8 cellular contexts compared by ENCODE assay signal in the genomic region with DNA sequence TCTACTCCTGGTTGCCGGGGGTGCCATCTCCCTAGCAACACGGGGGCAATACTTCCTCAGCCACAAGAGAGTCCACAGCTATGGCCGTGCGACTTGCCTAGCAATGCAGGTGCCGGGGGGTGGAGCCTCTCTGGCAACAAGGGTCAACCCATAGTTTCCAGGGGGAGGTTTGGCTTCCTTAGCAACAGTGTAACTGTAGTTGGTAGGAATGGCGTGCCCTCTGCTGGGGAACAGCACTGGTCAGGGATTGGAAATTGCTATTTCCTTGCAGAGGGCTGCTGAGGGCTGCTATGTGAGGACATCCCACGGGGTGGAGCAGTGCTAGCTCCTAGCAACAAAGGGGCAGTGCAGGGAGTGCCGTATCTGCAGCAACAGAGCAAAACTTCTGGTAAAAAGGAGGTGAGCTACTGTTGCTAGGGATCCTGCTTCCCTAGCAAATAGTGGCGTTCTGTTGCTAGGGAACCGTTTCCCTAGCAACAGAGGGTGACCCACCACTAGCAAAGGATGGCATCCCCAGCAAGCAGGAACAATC. TPM values are rescaled to one million over a fixed set of nuclear protein-coding genes. Genes with fewer than 3 reads are reported as not detected.
DNase-seq lines count a peak whose midpoint lies in the region; ATAC-seq and TF ChIP-seq lines count a peak whose summit lies in the region.

No MANE protein-coding gene starts in this region.

- H3K36me3 ChIP-seq in stomach = peaks cover 9 to 66% (median 53%) of the 10 kb centered on the region in 4 donors

- H3K4me3 ChIP-seq in right cardiac atrium (ENCODE audit: low read length) = no peak overlapping the region
- H3K4me3 ChIP-seq in stomach = no peak overlapping the region

- TF ChIP-seq CTCF in stomach (IDR thresholded peaks at IDR 0.05) = peak in 4 of 7 experiments; percentile 24 to 67 (median 48)

- H3K4me1 ChIP-seq in right cardiac atrium (ENCODE audit: control insufficient read depth, insufficient read depth, low read length) (no peaks in the 10 kb centered on the region), stomach (peaks cover 0 to 14% (median 6%) of the 10 kb centered on the region in 4 donors)

- no peak for TF ChIP-seq EP300 in stomach (IDR thresholded peaks at IDR 0.05)

- WGBS in right cardiac atrium = 54% methylated on average over 10 of the region's 10 CpGs
- 25 to 48% (median 37%) methylated on average over 5 to 10 of the region's 10 CpGs for WGBS in stomach, 5 donors

- intact Hi-C loops in right cardiac atrium (cut with DNase I) (no loop called here), stomach (cut with DNase I; ENCODE audit: low total_unique reads) (no loop called here)

- ATAC-seq in SK-N-SH treated with all-trans-retinoic acid at 6 μM for 48 hours (peak; percentile 83), right cardiac atrium (peak; percentile 25 to 28), GM18873 (IDR thresholded peaks at IDR 0.05; ENCODE audit: low FRiP score, unreplicated experiment) (no peak), GM21825 (IDR thresholded peaks at IDR 0.05; ENCODE audit: unreplicated experiment) (no peak)

- H3K27me3 ChIP-seq in right cardiac atrium (ENCODE audit: control insufficient read depth, insufficient read depth) (no peaks in the 10 kb centered on the region), stomach (no peaks in the 10 kb centered on the region)

- H3K9me3 ChIP-seq in right cardiac atrium (ENCODE audit: control insufficient read depth, low read length) (no peaks in the 10 kb centered on the region), stomach (no peaks in the 10 kb centered on the region)

- H3K27ac ChIP-seq in right cardiac atrium (ENCODE audit: low read length) = no peak overlapping the region
- H3K27ac ChIP-seq in stomach = peak overlapping the region in 1 of 5 donors; percentile 12

- DNase-seq in NCI-H2081 (lab: John Stamatoyannopoulos, UW) (peak; percentile 41 to 55), NCI-H2081 treated with DMSO at 0.1 percent for 48 hours (lab: John Stamatoyannopoulos, UW) (no peak), right cardiac atrium (peak in 1 of 3 donors; percentile 10), stomach (peak; percentile 72)
- no peak for DNase-seq in activated CD8-positive, alpha-beta memory T cell treated with anti-CD3 and anti-CD28 coated beads, Interleukin-2, amount 50 U/mL, for 48 hours

- TF ChIP-seq POLR2A in stomach (IDR thresholded peaks at IDR 0.05) = no peak

TF ChIP-seq in SK-N-SH treated with all-trans-retinoic acid at 6 μM for 48 hours, 23 proteins besides CTCF, POLR2A, EP300 and RAD21:
- TF ChIP-seq ZFP3 (CRISPR knock-in tag; IDR thresholded peaks at IDR 0.05) = no peak
- TF ChIP-seq, protein P1, sequence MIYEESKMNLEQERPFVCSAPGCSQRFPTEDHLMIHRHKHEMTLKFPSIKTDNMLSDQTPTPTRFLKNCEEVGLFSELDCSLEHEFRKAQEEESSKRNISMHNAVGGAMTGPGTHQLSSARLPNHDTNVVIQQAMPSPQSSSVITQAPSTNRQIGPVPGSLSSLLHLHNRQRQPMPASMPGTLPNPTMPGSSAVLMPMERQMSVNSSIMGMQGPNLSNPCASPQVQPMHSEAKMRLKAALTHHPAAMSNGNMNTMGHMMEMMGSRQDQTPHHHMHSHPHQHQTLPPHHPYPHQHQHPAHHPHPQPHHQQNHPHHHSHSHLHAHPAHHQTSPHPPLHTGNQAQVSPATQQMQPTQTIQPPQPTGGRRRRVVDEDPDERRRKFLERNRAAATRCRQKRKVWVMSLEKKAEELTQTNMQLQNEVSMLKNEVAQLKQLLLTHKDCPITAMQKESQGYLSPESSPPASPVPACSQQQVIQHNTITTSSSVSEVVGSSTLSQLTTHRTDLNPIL (CRISPR knock-in tag; IDR thresholded peaks at IDR 0.05; ENCODE audit: low read depth) = no peak
- TF ChIP-seq SNAI2 (CRISPR knock-in tag; IDR thresholded peaks at IDR 0.05) = no peak
- no peak for TF ChIP-seq CSDC2 (CRISPR knock-in tag; IDR thresholded peaks at IDR 0.05)
- no peak for TF ChIP-seq GLIS3 (CRISPR knock-in tag; IDR thresholded peaks at IDR 0.05)
- no peak for TF ChIP-seq ZFP30 (CRISPR knock-in tag; IDR thresholded peaks at IDR 0.05)
- TF ChIP-seq, protein P2, sequence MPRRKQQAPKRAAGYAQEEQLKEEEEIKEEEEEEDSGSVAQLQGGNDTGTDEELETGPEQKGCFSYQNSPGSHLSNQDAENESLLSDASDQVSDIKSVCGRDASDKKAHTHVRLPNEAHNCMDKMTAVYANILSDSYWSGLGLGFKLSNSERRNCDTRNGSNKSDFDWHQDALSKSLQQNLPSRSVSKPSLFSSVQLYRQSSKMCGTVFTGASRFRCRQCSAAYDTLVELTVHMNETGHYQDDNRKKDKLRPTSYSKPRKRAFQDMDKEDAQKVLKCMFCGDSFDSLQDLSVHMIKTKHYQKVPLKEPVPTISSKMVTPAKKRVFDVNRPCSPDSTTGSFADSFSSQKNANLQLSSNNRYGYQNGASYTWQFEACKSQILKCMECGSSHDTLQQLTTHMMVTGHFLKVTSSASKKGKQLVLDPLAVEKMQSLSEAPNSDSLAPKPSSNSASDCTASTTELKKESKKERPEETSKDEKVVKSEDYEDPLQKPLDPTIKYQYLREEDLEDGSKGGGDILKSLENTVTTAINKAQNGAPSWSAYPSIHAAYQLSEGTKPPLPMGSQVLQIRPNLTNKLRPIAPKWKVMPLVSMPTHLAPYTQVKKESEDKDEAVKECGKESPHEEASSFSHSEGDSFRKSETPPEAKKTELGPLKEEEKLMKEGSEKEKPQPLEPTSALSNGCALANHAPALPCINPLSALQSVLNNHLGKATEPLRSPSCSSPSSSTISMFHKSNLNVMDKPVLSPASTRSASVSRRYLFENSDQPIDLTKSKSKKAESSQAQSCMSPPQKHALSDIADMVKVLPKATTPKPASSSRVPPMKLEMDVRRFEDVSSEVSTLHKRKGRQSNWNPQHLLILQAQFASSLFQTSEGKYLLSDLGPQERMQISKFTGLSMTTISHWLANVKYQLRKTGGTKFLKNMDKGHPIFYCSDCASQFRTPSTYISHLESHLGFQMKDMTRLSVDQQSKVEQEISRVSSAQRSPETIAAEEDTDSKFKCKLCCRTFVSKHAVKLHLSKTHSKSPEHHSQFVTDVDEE (CRISPR knock-in tag; IDR thresholded peaks at IDR 0.05) = no peak
- TF ChIP-seq ARNTL (CRISPR knock-in tag; IDR thresholded peaks at IDR 0.05; ENCODE audit: borderline replicate concordance, low read depth) = no peak
- no peak for TF ChIP-seq ESRRG (CRISPR knock-in tag; IDR thresholded peaks at IDR 0.05)
- TF ChIP-seq ZNF70 (CRISPR knock-in tag; IDR thresholded peaks at IDR 0.05) = no peak
- TF ChIP-seq ZC3H10 (CRISPR knock-in tag; IDR thresholded peaks at IDR 0.05) = no peak
- TF ChIP-seq ISL1 (CRISPR knock-in tag; IDR thresholded peaks at IDR 0.05) = no peak
- no peak for TF ChIP-seq PPARA (CRISPR knock-in tag; IDR thresholded peaks at IDR 0.05; ENCODE audit: borderline replicate concordance)
- TF ChIP-seq, protein P3, sequence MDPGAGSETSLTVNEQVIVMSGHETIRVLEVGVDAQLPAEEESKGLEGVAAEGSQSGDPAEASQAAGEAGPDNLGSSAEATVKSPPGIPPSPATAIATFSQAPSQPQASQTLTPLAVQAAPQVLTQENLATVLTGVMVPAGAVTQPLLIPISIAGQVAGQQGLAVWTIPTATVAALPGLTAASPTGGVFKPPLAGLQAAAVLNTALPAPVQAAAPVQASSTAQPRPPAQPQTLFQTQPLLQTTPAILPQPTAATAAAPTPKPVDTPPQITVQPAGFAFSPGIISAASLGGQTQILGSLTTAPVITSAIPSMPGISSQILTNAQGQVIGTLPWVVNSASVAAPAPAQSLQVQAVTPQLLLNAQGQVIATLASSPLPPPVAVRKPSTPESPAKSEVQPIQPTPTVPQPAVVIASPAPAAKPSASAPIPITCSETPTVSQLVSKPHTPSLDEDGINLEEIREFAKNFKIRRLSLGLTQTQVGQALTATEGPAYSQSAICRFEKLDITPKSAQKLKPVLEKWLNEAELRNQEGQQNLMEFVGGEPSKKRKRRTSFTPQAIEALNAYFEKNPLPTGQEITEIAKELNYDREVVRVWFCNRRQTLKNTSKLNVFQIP (CRISPR knock-in tag; IDR thresholded peaks at IDR 0.05; ENCODE audit: borderline replicate concordance, low read depth) = no peak

RNA-seq across cellular contexts. Expression of a gene that starts 7.0 kb away (rescaled TPM):
- total RNA-seq in right cardiac atrium (1 to 10 TPM; 1.0 to 3.8 (median 2.5) TPM), stomach (10 to 100 TPM; 28.0 to 99.5 (median 47.1) TPM)
- polyA plus RNA-seq in right cardiac atrium (2.3 TPM), stomach (10 to 100 TPM; 33.4 to 49.8 (median 39.3) TPM)

RNA-seq across cellular contexts. Expression of a gene that starts 9.4 kb away (rescaled TPM):
- total RNA-seq in right cardiac atrium (10 to 100 TPM; 18.9 to 23.6 (median 21.4) TPM), stomach (1,000 to 10,000 TPM in 1 of 5 donors, 100 to 1,000 TPM in 1, 10 to 100 TPM in 3; 22.0 to 1,215 (median 95.1) TPM)
- polyA plus RNA-seq in right cardiac atrium (16.1 TPM), stomach (10 to 100 TPM; 14.1 to 20.6 (median 19.1) TPM)

RNA-seq across cellular contexts. Expression of a gene that starts 11.1 kb away (rescaled TPM):
- total RNA-seq in right cardiac atrium (10 to 100 TPM; 17.6 to 22.1 (median 18.3) TPM), stomach (100 to 1,000 TPM in 1 of 5 donors, 10 to 100 TPM in 4; 25.5 to 147 (median 34.5) TPM)
- polyA plus RNA-seq in right cardiac atrium (20.9 TPM), stomach (10 to 100 TPM; 35.3 to 54.1 (median 45.1) TPM)

RNA-seq across cellular contexts. Expression of a gene that starts 20.5 kb away (rescaled TPM):
- total RNA-seq in right cardiac atrium = 1 to 10 TPM; 5.3 to 7.6 (median 7.0) TPM
- polyA plus RNA-seq in right cardiac atrium = 11.0 TPM
- total RNA-seq in stomach = 10 to 100 TPM in 2 of 5 donors, 1 to 10 TPM in 1, not detected in 2; 4.2 to 35.6 (median 21.0) TPM
- polyA plus RNA-seq in stomach = 10 to 100 TPM in 1 of 3 donors, 1 to 10 TPM in 2; 8.2 to 12.0 (median 8.6) TPM

RNA-seq across cellular contexts. Expression of a gene that starts 20.7 kb away (rescaled TPM):
- total RNA-seq in right cardiac atrium (100 to 1,000 TPM; 704 to 879 (median 833) TPM), stomach (1,000 to 10,000 TPM in 4 of 5 donors, 100 to 1,000 TPM in 1; 634 to 2,012 (median 1,471) TPM)
- polyA plus RNA-seq in right cardiac atrium (1,572 TPM), stomach (1,000 to 10,000 TPM; 4,159 to 5,346 (median 4,356) TPM)

Comparison
In these comparisons a context has a peak if more than half of its experiments do, and no peak if none do; other contexts are left out.
1. DNase-seq: peak in NCI-H2081 (2 of 2) and stomach (single experiment); none in NCI-H2081 treated with DMSO at 0.1 percent for 48 hours (single experiment) and activated CD8-positive, alpha-beta memory T cell treated with anti-CD3 and anti-CD28 coated beads, Interleukin-2, amount 50 U/mL, for 48 hours (single experiment).
2. ATAC-seq: peak in SK-N-SH treated with all-trans-retinoic acid at 6 μM for 48 hours (single experiment) and right cardiac atrium (2 of 2); none in GM18873 (single experiment) and GM21825 (single experiment).
3. RNA of a gene that starts 7.0 kb away (total RNA-seq): 28.0 to 99.5 TPM in stomach; 1.0 to 3.8 TPM in right cardiac atrium; every median in the first group is over 4 times any median in the second.